Comparison of ENCODE assay signal across 11 cellular contexts in genomic region chr1:212561501-212561931, GRCh38. TPM values are rescaled to one million over a fixed set of nuclear protein-coding genes. Genes with fewer than 3 reads are reported as not detected.
DNase-seq lines count a peak whose midpoint lies in the region; ATAC-seq, FAIRE-seq and TF ChIP-seq lines count a peak whose summit lies in the region.
"Had no signal": no experiment of that assay in that cellular context is flagged by ENCODE, and none has a peak within 500 bp of the region (broad histone marks: within the 10 kb centered on the region; RNA-seq: fewer than 3 reads in every experiment).

No MANE protein-coding gene starts in this region.

- no peaks in the 10 kb centered on the region for H3K9me3 ChIP-seq in CD4-positive, alpha-beta T cell (ENCODE audit: control insufficient read depth, low read length)
- H3K9me3 ChIP-seq in esophagus (ENCODE audit: control insufficient read depth in 2 of 2, insufficient read depth in 1 of 2, low read depth in 1 of 2, low read length in 1 of 2) (no peaks in the 10 kb centered on the region), mucosa of descending colon (no peaks in the 10 kb centered on the region)

- H3K4me1 Mint-ChIP-seq in CD4-positive, alpha-beta T cell (ENCODE audit: low read depth), result peaks cover 10% of the 10 kb centered on the region
- peaks cover 8% of the 10 kb centered on the region for H3K4me1 Mint-ChIP-seq in progenitor cell of endocrine pancreas (ENCODE audit: low read depth)

- H3K27me3 Mint-ChIP-seq in CD4-positive, alpha-beta T cell, result no peaks in the 10 kb centered on the region
- peaks cover 18% of the 10 kb centered on the region for H3K27me3 Mint-ChIP-seq in progenitor cell of endocrine pancreas

- POLR2A ChIA-PET in CD4-positive, alpha-beta T cell (lab: Charles Lee), result no interaction called here

- H3K4me3 Mint-ChIP-seq in CD4-positive, alpha-beta T cell, result no peak overlapping the region
- no peak overlapping the region for H3K4me3 Mint-ChIP-seq in progenitor cell of endocrine pancreas (ENCODE audit: low read depth)

- intact Hi-C loops in CD4-positive, alpha-beta T cell (cut with DNase I, micrococcal nuclease), result loop anchor here in 1 of 2 experiments (5.0 to 10.0 kb wide), 4 partner anchors 36 to 977 kb away; partner anchors contain the start of genes NSL1 and TATDN3
- intact Hi-C loops in mucosa of descending colon (cut with DNase I, micrococcal nuclease), result no loop called here

- peaks cover 0 to 8% of the 10 kb centered on the region in 2 donors for H3K4me1 ChIP-seq in esophagus (ENCODE audit: control insufficient read depth in 2 of 2, insufficient read depth in 2 of 2, low read length in 1 of 2)
- peaks cover 4% of the 10 kb centered on the region for H3K4me1 ChIP-seq in mucosa of descending colon (ENCODE audit: low read depth)

- DNase-seq in CD4-positive, alpha-beta T cell, result no peak
- DNase-seq in RCC 7860 (ENCODE audit: low spot score) (peak; percentile 70), progenitor cell of endocrine pancreas (ENCODE audit: low spot score, unreplicated experiment) (no peak), mucosa of descending colon (no peak), middle frontal gyrus (ENCODE audit: extremely low spot score, low spot score) (no peak)
- DNase-seq: DMS53, NCI-H446 had no signal

- H3K9me3 Mint-ChIP-seq in CD4-positive, alpha-beta T cell, result no peaks in the 10 kb centered on the region
- peaks cover 4% of the 10 kb centered on the region for H3K9me3 Mint-ChIP-seq in progenitor cell of endocrine pancreas (ENCODE audit: low read depth)

- no peak overlapping the region for H3K27ac ChIP-seq in CD4-positive, alpha-beta T cell (ENCODE audit: low read depth, low read length)
- H3K27ac ChIP-seq in esophagus (ENCODE audit: low read depth in 2 of 2, low read length in 1 of 2), result peak overlapping the region; percentile 49 to 61

- ATAC-seq in CD4-positive, alpha-beta T cell (ENCODE audit: poor library complexity), result no peak
- ATAC-seq in mucosa of descending colon, result no peak
- no peak for ATAC-seq in GM21723 (IDR thresholded peaks at IDR 0.05; ENCODE audit: unreplicated experiment)
- no peak for ATAC-seq in GM18498 (IDR thresholded peaks at IDR 0.05; ENCODE audit: unreplicated experiment)

- no peaks in the 10 kb centered on the region for H3K27me3 ChIP-seq in CD4-positive, alpha-beta T cell (ENCODE audit: control insufficient read depth, insufficient read depth, low read length)
- H3K27me3 ChIP-seq in esophagus (ENCODE audit: control insufficient read depth in 1 of 2, insufficient read depth in 2 of 2, low read length in 2 of 2), result no peaks in the 10 kb centered on the region

- no peaks in the 10 kb centered on the region for H3K36me3 Mint-ChIP-seq in CD4-positive, alpha-beta T cell (ENCODE audit: low read depth)
- H3K36me3 Mint-ChIP-seq in progenitor cell of endocrine pancreas (ENCODE audit: insufficient read depth), result no peaks in the 10 kb centered on the region

- H3K36me3 ChIP-seq in esophagus (ENCODE audit: control insufficient read depth in 2 of 2, insufficient read depth in 2 of 2, low read length in 1 of 2), result no peaks in the 10 kb centered on the region
- H3K36me3 ChIP-seq in mucosa of descending colon (ENCODE audit: low read depth), result no peaks in the 10 kb centered on the region

- CTCF ChIA-PET in CD4-positive, alpha-beta T cell (lab: Charles Lee), result no interaction called here

- H3K27ac Mint-ChIP-seq in CD4-positive, alpha-beta T cell, result peak overlapping the region; percentile 9
- H3K27ac Mint-ChIP-seq in progenitor cell of endocrine pancreas, result peak overlapping the region; percentile 2
- H3K27ac Mint-ChIP-seq: activated T-helper 2 cell treated with anti-CD3 and anti-CD28 coated beads, Interferon-gamma antibody, Interleukin-2, Interleukin-4, amounts not matched to agents 10 μg/mL and 5 μg/mL and 100 μg/mL, durations not matched to agents 14 hours and 24 hours and 36 hours had no signal

- 34 to 55% methylated on average over 5 of the region's 5 CpGs for WGBS in esophagus, 2 donors

- TF ChIP-seq CTCF in CD4-positive, alpha-beta T cell (IDR thresholded peaks at IDR 0.05), result no peak
- TF ChIP-seq CTCF in progenitor cell of endocrine pancreas (IDR thresholded peaks at IDR 0.05; ENCODE audit: unreplicated experiment) (no peak), mucosa of descending colon (IDR thresholded peaks at IDR 0.05) (no peak)

- H3K4me3 ChIP-seq in esophagus (ENCODE audit: low read depth in 1 of 2, low read length in 2 of 2) (no peak overlapping the region), mucosa of descending colon (no peak overlapping the region)

- peak; percentile 51 for FAIRE-seq in RCC 7860 (lab: Jason Lieb, UNC)

RNA-seq across cellular contexts. Expression of gene ATF3, which starts 47.0 kb away (rescaled TPM):
- total RNA-seq in CD4-positive, alpha-beta T cell, result 10 to 100 TPM; 10.4 to 12.7 TPM
- polyA plus RNA-seq in esophagus, result 1 to 10 TPM; 4.7 to 9.2 TPM
- total RNA-seq in progenitor cell of endocrine pancreas, result 14.6 and 18.2 TPM in 2 replicates
- 100 to 1,000 TPM in 1 of 3 donors, 10 to 100 TPM in 2; 20.2 to 121 (median 42.0) TPM for total RNA-seq in mucosa of descending colon
